Comparison of ENCODE assay signal across 10 cellular contexts in genomic region chr14:63922696-63923421, GRCh38.
DNase-seq lines count a peak whose midpoint lies in the region; ATAC-seq and TF ChIP-seq lines count a peak whose summit lies in the region.
"Had no signal": no experiment of that assay in that cellular context is flagged by ENCODE, and none has a peak within 500 bp of the region (broad histone marks: within the 10 kb centered on the region; RNA-seq: fewer than 3 reads in every experiment).

No MANE protein-coding gene starts in this region.

- no peaks in the 10 kb centered on the region for H3K27me3 Mint-ChIP-seq in T-helper 17 cell
- no peaks in the 10 kb centered on the region for H3K27me3 Mint-ChIP-seq in activated naive CD8-positive, alpha-beta T cell treated with anti-CD3 and anti-CD28 coated beads, Interleukin-2, amount 50 U/mL, for 24 hours
- H3K27me3 Mint-ChIP-seq: activated B cell treated with CpG ODN at 0.5 μM for 24 hours had no signal

- TF ChIP-seq CTCF in smooth muscle cell (IDR thresholded peaks at IDR 0.05; ENCODE audit: borderline replicate concordance, insufficient read depth, poor library complexity, severe bottlenecking), result no peak

- peaks cover 6% of the 10 kb centered on the region for H3K9me3 Mint-ChIP-seq in activated naive CD8-positive, alpha-beta T cell treated with anti-CD3 and anti-CD28 coated beads, Interleukin-2, amount 50 U/mL, for 24 hours

- no peaks in the 10 kb centered on the region for H4K20me1 ChIP-seq in smooth muscle cell (ENCODE audit: low read depth)

- no peak overlapping the region for H3K9ac ChIP-seq in smooth muscle cell (ENCODE audit: low read depth)

- H3K4me1 Mint-ChIP-seq in T-helper 17 cell, result peaks cover 18% of the 10 kb centered on the region
- peaks cover 5% of the 10 kb centered on the region for H3K4me1 Mint-ChIP-seq in activated naive CD8-positive, alpha-beta T cell treated with anti-CD3 and anti-CD28 coated beads, Interleukin-2, amount 50 U/mL, for 24 hours
- H3K4me1 Mint-ChIP-seq: activated B cell treated with CpG ODN at 0.5 μM for 24 hours had no signal

- H3K27me3 ChIP-seq in right cardiac atrium (ENCODE audit: control insufficient read depth, insufficient read depth) (no peaks in the 10 kb centered on the region), smooth muscle cell (ENCODE audit: low read depth) (no peaks in the 10 kb centered on the region), H7 (ENCODE audit: control insufficient read depth, insufficient read depth, low read length) (no peaks in the 10 kb centered on the region)

- peaks cover 7% of the 10 kb centered on the region for H3K36me3 Mint-ChIP-seq in T-helper 17 cell (ENCODE audit: low read depth)
- H3K36me3 Mint-ChIP-seq in activated naive CD8-positive, alpha-beta T cell treated with anti-CD3 and anti-CD28 coated beads, Interleukin-2, amount 50 U/mL, for 24 hours (ENCODE audit: low read depth), result peaks cover 13% of the 10 kb centered on the region

- 62% methylated on average over 5 of the region's 5 CpGs for WGBS in right cardiac atrium
- WGBS in smooth muscle cell (ENCODE audit: low lambda C conversion rate), result 68% methylated on average over 5 of the region's 5 CpGs

- no peaks in the 10 kb centered on the region for H3F3A ChIP-seq in smooth muscle cell (ENCODE audit: low read depth)

- no peaks in the 10 kb centered on the region for H3K9me3 ChIP-seq in T-helper 17 cell (ENCODE audit: control insufficient read depth, low read length, poor library complexity, severe bottlenecking)
- no peaks in the 10 kb centered on the region for H3K9me3 ChIP-seq in right cardiac atrium (ENCODE audit: control insufficient read depth, low read length)
- H3K9me3 ChIP-seq in smooth muscle cell (replicated peaks; ENCODE audit: low read depth), result no peaks in the 10 kb centered on the region

- H2AFZ ChIP-seq in smooth muscle cell (ENCODE audit: low read depth), result no peak overlapping the region

- H3K27ac ChIP-seq in right cardiac atrium (ENCODE audit: low read length) (no peak overlapping the region), smooth muscle cell (ENCODE audit: low read depth) (peak overlapping the region; percentile 35)

- H3K27ac Mint-ChIP-seq in T-helper 17 cell, result peak overlapping the region; percentile 56
- H3K27ac Mint-ChIP-seq in activated naive CD8-positive, alpha-beta T cell treated with anti-CD3 and anti-CD28 coated beads, Interleukin-2, amount 50 U/mL, for 24 hours, result no peak overlapping the region
- H3K27ac Mint-ChIP-seq: activated B cell treated with CpG ODN at 0.5 μM for 24 hours had no signal

- intact Hi-C loops in right cardiac atrium (cut with DNase I), result no loop called here

- DNase-seq in HT-29 (ENCODE audit: low spot score) (peak; percentile 61), T-helper 17 cell (no peak), right cardiac atrium (no peak), smooth muscle cell (lab: John Stamatoyannopoulos, UW; ENCODE audit: unreplicated experiment) (no peak), H7 (no peak), NCI-H1105 (lab: John Stamatoyannopoulos, UW) (no peak), DMS 273 treated with DMSO at 0.1 percent for 48 hours (lab: John Stamatoyannopoulos, UW) (no peak)
- no peak for DNase-seq in activated naive CD8-positive, alpha-beta T cell treated with anti-CD3 and anti-CD28 coated beads, Interleukin-2, amount 50 U/mL, for 24 hours
- DNase-seq: activated B cell treated with CpG ODN at 0.5 μM for 24 hours, NCI-H2081 had no signal

- H3K36me3 ChIP-seq in smooth muscle cell (ENCODE audit: low read depth) (no peaks in the 10 kb centered on the region), H7 (replicated peaks; ENCODE audit: control insufficient read depth, insufficient read depth, low read length) (no peaks in the 10 kb centered on the region; the same call in 1 of the 2 replicates)

- ATAC-seq in T-helper 17 cell (peak; percentile 52), right cardiac atrium (peak; percentile 84 to 93)
- no peak for ATAC-seq in activated naive CD8-positive, alpha-beta T cell treated with anti-CD3 and anti-CD28 coated beads, Interleukin-2, amount 50 U/mL, for 24 hours

- H3K4me2 ChIP-seq in smooth muscle cell, result no peak overlapping the region

- H3K4me3 ChIP-seq in right cardiac atrium (ENCODE audit: low read length) (no peak overlapping the region), smooth muscle cell (no peak overlapping the region), H7 (ENCODE audit: insufficient read depth, low read depth, low read length) (no peak overlapping the region)

- H3K4me3 Mint-ChIP-seq in T-helper 17 cell, result peak overlapping the region; percentile 25
- H3K4me3 Mint-ChIP-seq in activated naive CD8-positive, alpha-beta T cell treated with anti-CD3 and anti-CD28 coated beads, Interleukin-2, amount 50 U/mL, for 24 hours, result no peak overlapping the region
- H3K4me3 Mint-ChIP-seq: activated B cell treated with CpG ODN at 0.5 μM for 24 hours had no signal

- H3K4me1 ChIP-seq in right cardiac atrium (ENCODE audit: control insufficient read depth, insufficient read depth, low read length) (peaks cover 3% of the 10 kb centered on the region), smooth muscle cell (ENCODE audit: low read depth) (no peaks in the 10 kb centered on the region)

- H3K79me2 ChIP-seq in smooth muscle cell (ENCODE audit: low read depth), result no peaks in the 10 kb centered on the region
